Comparison of ENCODE assay signal across 1 cellular context in genomic region chr15:59632714-59633113, GRCh38.
TF ChIP-seq lines count a peak whose summit lies in the region.

No MANE protein-coding gene starts in this region.

TF ChIP-seq in GM23338, 12 proteins besides CTCF, POLR2A, EP300 and RAD21 (continued from another document):
- TF ChIP-seq ZNF462 (CRISPR knock-in tag; IDR thresholded peaks at IDR 0.05) (no peak), CREB1 (CRISPR knock-in tag; IDR thresholded peaks at IDR 0.05; ENCODE audit: low read depth) (no peak), ZNF114 (CRISPR knock-in tag; IDR thresholded peaks at IDR 0.05) (no peak), REST (IDR thresholded peaks at IDR 0.05; ENCODE audit: unreplicated experiment) (no peak), POLR2AphosphoS5 (IDR thresholded peaks at IDR 0.05; ENCODE audit: low read depth) (no peak), STAT1 (IDR thresholded peaks at IDR 0.05; ENCODE audit: unreplicated experiment) (no peak), EZH2phosphoT487 (IDR thresholded peaks at IDR 0.05; ENCODE audit: unreplicated experiment) (no peak), JUNB (IDR thresholded peaks at IDR 0.05; ENCODE audit: unreplicated experiment) (no peak), ETS1 (IDR thresholded peaks at IDR 0.05) (no peak)
